ENCODE assay signal across 8 cellular contexts in the genomic region with DNA sequence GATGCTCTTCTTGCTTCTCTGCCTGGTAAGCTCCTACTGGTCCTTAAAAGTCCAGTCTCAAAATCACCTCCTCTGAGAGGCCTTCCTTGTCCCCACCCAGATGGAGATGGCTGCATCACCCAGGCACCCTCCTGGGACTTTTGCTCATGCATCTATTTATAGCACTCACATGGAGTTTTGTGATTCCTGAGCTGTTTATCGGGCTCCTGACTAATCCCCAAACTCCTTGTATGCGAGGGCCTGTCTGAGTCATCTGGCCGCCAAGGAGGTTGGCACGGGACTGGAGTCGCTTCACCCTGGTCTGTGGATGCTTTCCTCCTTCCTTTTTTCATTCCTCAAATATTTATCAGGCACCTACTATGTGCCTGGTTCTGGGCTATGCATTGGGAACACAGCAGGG. TPM values are rescaled to one million over a fixed set of nuclear protein-coding genes. Genes with fewer than 3 reads are reported as not detected.
DNase-seq lines count a peak whose midpoint lies in the region; ATAC-seq, FAIRE-seq and TF ChIP-seq lines count a peak whose summit lies in the region.

No MANE protein-coding gene starts in this region.

- H3K4me3 Mint-ChIP-seq in effector memory CD8-positive, alpha-beta T cell, result peak overlapping the region; percentile 40 to 93
- peak overlapping the region; percentile 81 for H3K4me3 Mint-ChIP-seq in neural crest cell

- H3K36me3 ChIP-seq in BLaER1 (no peaks in the 10 kb centered on the region), pancreas (no peaks in the 10 kb centered on the region)

- FAIRE-seq in HTR-8/SVneo (lab: Jason Lieb, UNC) (peak; percentile 92), pancreas (lab: Jason Lieb, UNC) (no peak)

- H4K20me1 ChIP-seq in BLaER1, result peaks cover 35% of the 10 kb centered on the region

- no peaks in the 10 kb centered on the region for H3K27me3 Mint-ChIP-seq in effector memory CD8-positive, alpha-beta T cell
- peaks cover 30% of the 10 kb centered on the region for H3K27me3 Mint-ChIP-seq in neural crest cell (ENCODE audit: low read depth)

- no peak overlapping the region for H3K4me3 ChIP-seq in BLaER1
- H3K4me3 ChIP-seq in pancreas, result no peak overlapping the region

- no peaks in the 10 kb centered on the region for H3K9me3 ChIP-seq in BLaER1
- H3K9me3 ChIP-seq in pancreas, result no peaks in the 10 kb centered on the region

- H3K27ac ChIP-seq in BLaER1 (no peak overlapping the region), pancreas (no peak overlapping the region)

- intact Hi-C loops in pancreas (cut with DNase I), result loop anchor here in 1 of 3 donors (5.0 kb wide), 1 partner anchor 225 kb away; no protein-coding TSS in a partner anchor

- DNase-seq in HTR-8/SVneo (ENCODE audit: insufficient read length, low spot score), result peak; percentile 95
- no peak for DNase-seq in effector memory CD8-positive, alpha-beta T cell
- no peak for DNase-seq in neural crest cell (ENCODE audit: low read depth, low spot score)
- no peak for DNase-seq in pancreas
- DNase-seq in stimulated activated CD4-positive, alpha-beta T cell treated with anti-CD3 and anti-CD28 coated beads, Interleukin-12 subunit alpha, Interleukin-12 subunit beta, amount 100 ng/mL, for 4 hours, result no peak
- no peak for DNase-seq in anterior cingulate cortex (lab: John Stamatoyannopoulos, UW)
- DNase-seq in OCI-M2 (lab: John Stamatoyannopoulos, UW; ENCODE audit: unreplicated experiment), result no peak

- H3K36me3 Mint-ChIP-seq in effector memory CD8-positive, alpha-beta T cell (ENCODE audit: insufficient read depth), result peaks cover 35% of the 10 kb centered on the region
- H3K36me3 Mint-ChIP-seq in neural crest cell (ENCODE audit: low read depth), result no peaks in the 10 kb centered on the region

- peaks cover 18% of the 10 kb centered on the region for H3K27me3 ChIP-seq in BLaER1
- no peaks in the 10 kb centered on the region for H3K27me3 ChIP-seq in pancreas

- no peak for ATAC-seq in effector memory CD8-positive, alpha-beta T cell (replicated peaks)
- no peak for ATAC-seq in pancreas

- H3K4me1 Mint-ChIP-seq in effector memory CD8-positive, alpha-beta T cell (ENCODE audit: low read depth in 2 of 2), result peaks cover 44 to 49% of the 10 kb centered on the region in 2 donors
- H3K4me1 Mint-ChIP-seq in neural crest cell, result peaks cover 18% of the 10 kb centered on the region

- H3K27ac Mint-ChIP-seq in effector memory CD8-positive, alpha-beta T cell, result peak overlapping the region in 1 of 2 donors; percentile 62
- no peak overlapping the region for H3K27ac Mint-ChIP-seq in neural crest cell (ENCODE audit: unreplicated experiment)

- H3K4me1 ChIP-seq in BLaER1 (peaks cover 67% of the 10 kb centered on the region), pancreas (peaks cover 8 to 10% (median 8%) of the 10 kb centered on the region in 3 donors)

- H3K4me2 ChIP-seq in BLaER1, result peak overlapping the region; percentile 2; the same call in 1 of the 2 replicates

- TF ChIP-seq CTCF in neural crest cell (conservative IDR thresholded peaks at IDR 0.05) (no peak), pancreas (IDR thresholded peaks at IDR 0.05) (no peak)

- no peak overlapping the region for H3K9ac ChIP-seq in BLaER1

- WGBS in pancreas, 2 donors, result 71 to 82% methylated on average over 5 of the region's 5 CpGs

- no peaks in the 10 kb centered on the region for H3K9me3 Mint-ChIP-seq in effector memory CD8-positive, alpha-beta T cell
- no peaks in the 10 kb centered on the region for H3K9me3 Mint-ChIP-seq in neural crest cell

RNA-seq across cellular contexts. Expression of a gene that starts 2.3 kb away (rescaled TPM):
- total RNA-seq in neural crest cell (19.4 and 20.3 TPM in 2 replicates), pancreas (10 to 100 TPM; 16.4 to 25.0 (median 19.9) TPM)
- 10 to 100 TPM; 21.9 to 40.9 TPM for polyA plus RNA-seq in pancreas

RNA-seq across cellular contexts. Expression of a gene that starts 29.0 kb away (rescaled TPM):
- total RNA-seq in neural crest cell (6.3 and 6.7 TPM in 2 replicates), pancreas (1 to 10 TPM; 3.1 to 8.3 (median 5.3) TPM)
- 1 to 10 TPM; 2.3 TPM for polyA plus RNA-seq in pancreas
